15 cellular contexts compared by ENCODE assay signal in the genomic region with DNA sequence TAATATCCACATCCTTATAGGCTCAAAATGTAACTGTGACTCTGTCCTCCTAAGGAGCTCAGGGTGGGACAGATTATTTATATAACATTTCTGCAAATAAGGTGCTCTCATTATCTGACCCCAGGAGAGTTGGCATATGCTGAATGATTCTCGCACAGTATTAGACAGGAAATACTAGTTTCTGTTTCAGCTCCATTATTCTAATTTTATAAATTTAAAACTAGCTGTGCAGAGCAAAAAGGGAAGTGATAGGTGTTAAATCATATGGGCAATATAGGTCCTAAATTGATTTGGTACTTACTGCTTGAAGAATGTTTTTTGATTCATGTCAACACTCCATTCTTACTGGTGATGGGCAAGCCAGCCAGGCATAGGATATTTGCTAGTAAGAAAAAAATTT.
DNase-seq lines count a peak whose midpoint lies in the region; ATAC-seq lines count a peak whose summit lies in the region.
"Had no signal": no experiment of that assay in that cellular context is flagged by ENCODE, and none has a peak within 500 bp of the region (broad histone marks: within the 10 kb centered on the region; RNA-seq: fewer than 3 reads in every experiment).

No MANE protein-coding gene starts in this region.

- H3K9me3 Mint-ChIP-seq in stimulated activated memory B cell treated with anti-CD40 and anti-IgM and Interleukin-4, amounts not matched to agents 10 μg/mL and 1 μg/mL and 100 μg/mL, for 72 hours: peaks cover 3% of the 10 kb centered on the region
- no peaks in the 10 kb centered on the region for H3K9me3 Mint-ChIP-seq in stimulated activated naive CD8-positive, alpha-beta T cell treated with anti-CD3 and anti-CD28 coated beads, Interleukin-15, amount 100 ng/mL, for 72 hours
- H3K9me3 Mint-ChIP-seq: activated CD4-positive, alpha-beta T cell treated with anti-CD3 and anti-CD28 coated beads, Interleukin-2, amount 10 ng/mL, durations not matched to agents 7 days and 5 days had no signal

- H3K4me3 Mint-ChIP-seq in stimulated activated memory B cell treated with anti-CD40 and anti-IgM and Interleukin-4, amounts not matched to agents 10 μg/mL and 1 μg/mL and 100 μg/mL, for 72 hours: no peak overlapping the region
- no peak overlapping the region for H3K4me3 Mint-ChIP-seq in stimulated activated naive CD8-positive, alpha-beta T cell treated with anti-CD3 and anti-CD28 coated beads, Interleukin-15, amount 100 ng/mL, for 72 hours
- H3K4me3 Mint-ChIP-seq: activated CD4-positive, alpha-beta T cell treated with anti-CD3 and anti-CD28 coated beads, Interleukin-2, amount 10 ng/mL, durations not matched to agents 7 days and 5 days had no signal

- H3K36me3 Mint-ChIP-seq in stimulated activated memory B cell treated with anti-CD40 and anti-IgM and Interleukin-4, amounts not matched to agents 10 μg/mL and 1 μg/mL and 100 μg/mL, for 72 hours: no peaks in the 10 kb centered on the region

- DNase-seq in stimulated activated naive CD8-positive, alpha-beta T cell treated with anti-CD3 and anti-CD28 coated beads, Interleukin-15, amount 100 ng/mL, for 72 hours: no peak
- DNase-seq in COLO668 (lab: John Stamatoyannopoulos, UW; ENCODE audit: unreplicated experiment) (no peak), iPS-NIHi11 (ENCODE audit: low spot score) (no peak)
- no peak for DNase-seq in activated CD4-positive, CD25-positive, alpha-beta regulatory T cell (lab: John Stamatoyannopoulos, UW)
- DNase-seq: activated CD4-positive, alpha-beta T cell treated with anti-CD3 and anti-CD28 coated beads, Interleukin-2, amount 10 ng/mL, durations not matched to agents 7 days and 5 days; activated gamma-delta T cell treated with Interleukin-2 at 50 U/mL for 16 hours; NCI-H1105; NK-92 treated with Interleukin-12 subunit alpha and Interleukin-12 subunit beta, amount 100 ng/mL, for 24 hours; stimulated activated CD4-positive, alpha-beta T cell treated with anti-CD3 and anti-CD28 coated beads, Interleukin-4, amount 100 ng/mL, for 24 hours; SW 1271 had no signal

- peaks cover 38% of the 10 kb centered on the region for H3K4me1 Mint-ChIP-seq in stimulated activated memory B cell treated with anti-CD40 and anti-IgM and Interleukin-4, amounts not matched to agents 10 μg/mL and 1 μg/mL and 100 μg/mL, for 72 hours
- peaks cover 5% of the 10 kb centered on the region for H3K4me1 Mint-ChIP-seq in stimulated activated naive CD8-positive, alpha-beta T cell treated with anti-CD3 and anti-CD28 coated beads, Interleukin-15, amount 100 ng/mL, for 72 hours

- ATAC-seq in GM19043 (IDR thresholded peaks at IDR 0.05; ENCODE audit: low read depth, unreplicated experiment) (peak; percentile 61), GM21825 (IDR thresholded peaks at IDR 0.05; ENCODE audit: unreplicated experiment) (peak; percentile 67), HG03175 (IDR thresholded peaks at IDR 0.05; ENCODE audit: unreplicated experiment) (peak; percentile 69)
- peak; percentile 69 for ATAC-seq in stimulated activated memory B cell treated with anti-CD40 and anti-IgM and Interleukin-4, amounts not matched to agents 10 μg/mL and 1 μg/mL and 100 μg/mL, for 72 hours
- no peak for ATAC-seq in stimulated activated naive CD8-positive, alpha-beta T cell treated with anti-CD3 and anti-CD28 coated beads, Interleukin-15, amount 100 ng/mL, for 72 hours

- no peaks in the 10 kb centered on the region for H3K27me3 Mint-ChIP-seq in stimulated activated memory B cell treated with anti-CD40 and anti-IgM and Interleukin-4, amounts not matched to agents 10 μg/mL and 1 μg/mL and 100 μg/mL, for 72 hours
- no peaks in the 10 kb centered on the region for H3K27me3 Mint-ChIP-seq in stimulated activated naive CD8-positive, alpha-beta T cell treated with anti-CD3 and anti-CD28 coated beads, Interleukin-15, amount 100 ng/mL, for 72 hours
- H3K27me3 Mint-ChIP-seq: activated CD4-positive, alpha-beta T cell treated with anti-CD3 and anti-CD28 coated beads, Interleukin-2, amount 10 ng/mL, durations not matched to agents 7 days and 5 days; progenitor cell of endocrine pancreas had no signal

- no peak overlapping the region for H3K27ac Mint-ChIP-seq in stimulated activated memory B cell treated with anti-CD40 and anti-IgM and Interleukin-4, amounts not matched to agents 10 μg/mL and 1 μg/mL and 100 μg/mL, for 72 hours
- H3K27ac Mint-ChIP-seq in stimulated activated naive CD8-positive, alpha-beta T cell treated with anti-CD3 and anti-CD28 coated beads, Interleukin-15, amount 100 ng/mL, for 72 hours: no peak overlapping the region
- H3K27ac Mint-ChIP-seq: activated CD4-positive, alpha-beta T cell treated with anti-CD3 and anti-CD28 coated beads, Interleukin-2, amount 10 ng/mL, durations not matched to agents 7 days and 5 days; progenitor cell of endocrine pancreas had no signal
